ENCODE assay signal across 22 cellular contexts in the genomic region with DNA sequence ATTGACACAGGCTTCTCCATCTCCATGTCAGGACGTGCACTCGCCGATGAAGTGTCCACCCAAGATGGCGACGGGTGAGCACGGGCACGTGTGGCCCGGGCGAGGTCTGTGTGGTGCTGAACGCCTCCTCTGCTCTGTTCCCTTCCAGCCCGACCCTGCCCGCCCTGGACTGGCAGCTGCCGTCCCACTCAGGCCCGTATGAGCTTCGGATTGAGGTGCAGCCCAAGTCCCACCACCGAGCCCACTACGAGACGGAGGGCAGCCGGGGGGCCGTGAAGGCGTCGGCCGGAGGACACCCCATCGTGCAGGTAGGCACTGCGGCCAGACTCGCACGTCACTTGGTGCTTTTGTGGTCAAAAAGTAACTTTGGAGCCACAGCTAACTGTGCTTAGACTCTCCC. TPM values are rescaled to one million over a fixed set of nuclear protein-coding genes. Genes with fewer than 3 reads are reported as not detected.
A peak's percentile ranks its signal among the peaks of the same experiment; 100 is the strongest.
DNase-seq lines count a peak whose midpoint lies in the region; ATAC-seq and TF ChIP-seq lines count a peak whose summit lies in the region.
"Had no signal": no experiment of that assay in that cellular context is flagged by ENCODE, and none has a peak within 500 bp of the region (broad histone marks: within the 10 kb centered on the region; RNA-seq: fewer than 3 reads in every experiment).

No MANE protein-coding gene starts in this region.

- H3K9ac ChIP-seq in BLaER1 treated with 17β-estradiol and CSF1 and Interleukin-3, amounts not matched to agents 10 nM and 100 nM: peak overlapping the region in 3 of 11 experiments; percentile 19 to 54 (median 42); a peak in 4 of 22 replicates
- no peak overlapping the region for H3K9ac ChIP-seq in neural progenitor cell

- H3K9me3 ChIP-seq in BLaER1 treated with 17β-estradiol and CSF1 and Interleukin-3, amounts not matched to agents 10 nM and 100 nM (replicated peaks in 1 of 11): no peaks in the 10 kb centered on the region
- H3K9me3 ChIP-seq in neural progenitor cell (ENCODE audit: low read depth): no peaks in the 10 kb centered on the region
- H3K9me3 ChIP-seq: BE2C had no signal

- H3K36me3 ChIP-seq in BLaER1 treated with 17β-estradiol and CSF1 and Interleukin-3, amounts not matched to agents 10 nM and 100 nM: peaks cover 0 to 32% (median 4%) of the 10 kb centered on the region in 11 experiments; a peak in 9 of 22 replicates
- H3K36me3 ChIP-seq in neural progenitor cell: no peaks in the 10 kb centered on the region
- H3K36me3 ChIP-seq: BE2C had no signal

- TF ChIP-seq CTCF in neural progenitor cell (IDR thresholded peaks at IDR 0.05): no peak

- H4K20me1 ChIP-seq in BLaER1 treated with 17β-estradiol and CSF1 and Interleukin-3, amounts not matched to agents 10 nM and 100 nM: peaks cover 84 to 100% (median 98%) of the 10 kb centered on the region in 11 experiments
- H4K20me1 ChIP-seq in neural progenitor cell (ENCODE audit: low read depth): no peaks in the 10 kb centered on the region

- H3K27me3 ChIP-seq in BLaER1 treated with 17β-estradiol and CSF1 and Interleukin-3, amounts not matched to agents 10 nM and 100 nM: peaks cover 0 to 59% (median 22%) of the 10 kb centered on the region in 11 experiments; a peak in 17 of 22 replicates
- H3K27me3 ChIP-seq in neural progenitor cell: no peaks in the 10 kb centered on the region
- H3K27me3 ChIP-seq: BE2C had no signal

- H3K27me3 Mint-ChIP-seq in neural progenitor cell (ENCODE audit: insufficient read depth, low read depth): peaks cover 5% of the 10 kb centered on the region
- no peaks in the 10 kb centered on the region for H3K27me3 Mint-ChIP-seq in activated T-helper 2 cell treated with anti-CD3 and anti-CD28 coated beads, Interferon-gamma antibody, Interleukin-2, Interleukin-4, amounts not matched to agents 10 μg/mL and 5 μg/mL and 100 μg/mL, durations not matched to agents 14 hours and 24 hours and 36 hours (ENCODE audit: low read depth)
- H3K27me3 Mint-ChIP-seq: CD4-positive, alpha-beta memory T cell; CD4-positive, CD25-positive, alpha-beta regulatory T cell; CD8-positive, alpha-beta memory T cell had no signal

- H3F3A ChIP-seq in neural progenitor cell (ENCODE audit: low read depth): no peaks in the 10 kb centered on the region

- no peak overlapping the region for H3K4me3 Mint-ChIP-seq in neural progenitor cell
- no peak overlapping the region for H3K4me3 Mint-ChIP-seq in activated T-helper 2 cell treated with anti-CD3 and anti-CD28 coated beads, Interferon-gamma antibody, Interleukin-2, Interleukin-4, amounts not matched to agents 10 μg/mL and 5 μg/mL and 100 μg/mL, durations not matched to agents 14 hours and 24 hours and 36 hours (ENCODE audit: low read depth)
- H3K4me3 Mint-ChIP-seq: CD14-positive monocyte; CD4-positive, alpha-beta memory T cell; CD8-positive, alpha-beta memory T cell had no signal

- H3K4me2 ChIP-seq in BLaER1 treated with 17β-estradiol and CSF1 and Interleukin-3, amounts not matched to agents 10 nM and 100 nM: peak overlapping the region in 9 of 11 experiments; percentile 81 to 100 (median 97); a peak in 17 of 22 replicates
- H3K4me2 ChIP-seq in neural progenitor cell: no peak overlapping the region

- peak overlapping the region; percentile 22 for H3K27ac Mint-ChIP-seq in neural progenitor cell
- no peak overlapping the region for H3K27ac Mint-ChIP-seq in activated T-helper 2 cell treated with anti-CD3 and anti-CD28 coated beads, Interferon-gamma antibody, Interleukin-2, Interleukin-4, amounts not matched to agents 10 μg/mL and 5 μg/mL and 100 μg/mL, durations not matched to agents 14 hours and 24 hours and 36 hours
- H3K27ac Mint-ChIP-seq: CD4-positive, CD25-positive, alpha-beta regulatory T cell had no signal

- peaks cover 37 to 99% (median 87%) of the 10 kb centered on the region in 10 experiments for H3K4me1 ChIP-seq in BLaER1 treated with 17β-estradiol and CSF1 and Interleukin-3, amounts not matched to agents 10 nM and 100 nM
- H3K4me1 ChIP-seq in neural progenitor cell: no peaks in the 10 kb centered on the region
- H3K4me1 ChIP-seq: BE2C had no signal

- H2AFZ ChIP-seq in neural progenitor cell (replicated peaks): no peak overlapping the region

- DNase-seq in neural progenitor cell (ENCODE audit: low spot score) (no peak), amygdala (lab: John Stamatoyannopoulos, UW) (no peak)
- no peak for DNase-seq in activated T-helper 2 cell treated with anti-CD3 and anti-CD28 coated beads, Interferon-gamma antibody, Interleukin-2, Interleukin-4, amounts not matched to agents 10 μg/mL and 5 μg/mL and 100 μg/mL, durations not matched to agents 14 hours and 24 hours and 36 hours (ENCODE audit: low spot score)
- DNase-seq: 8988T; ACHN; BE2C; C1 segment of cervical spinal cord; CD4-positive, alpha-beta memory T cell; CD4-positive, CD25-positive, alpha-beta regulatory T cell; CD8-positive, alpha-beta memory T cell; COR-L47; DMS 273 treated with DMSO at 0.1 percent for 48 hours; DMS153; DMS53; DMS79; DND-41; EL; GDM1 had no signal

- no peaks in the 10 kb centered on the region for H3K79me2 ChIP-seq in neural progenitor cell (ENCODE audit: low read depth)

- no peak for ATAC-seq in GM18517 (IDR thresholded peaks at IDR 0.05; ENCODE audit: unreplicated experiment)
- ATAC-seq: GM12878 had no signal

- intact Hi-C loops in activated T-helper 2 cell treated with anti-CD3 and anti-CD28 coated beads, Interferon-gamma antibody, Interleukin-2, Interleukin-4, amounts not matched to agents 10 μg/mL and 5 μg/mL and 100 μg/mL, durations not matched to agents 14 hours and 24 hours and 36 hours (cut with micrococcal nuclease): no loop called here

- peak overlapping the region in 1 of 11 experiments; percentile 41; a peak in 2 of 22 replicates for H3K27ac ChIP-seq in BLaER1 treated with 17β-estradiol and CSF1 and Interleukin-3, amounts not matched to agents 10 nM and 100 nM
- H3K27ac ChIP-seq in neural progenitor cell: no peak overlapping the region

- H3K4me3 ChIP-seq in BLaER1 treated with 17β-estradiol and CSF1 and Interleukin-3, amounts not matched to agents 10 nM and 100 nM: no peak overlapping the region
- no peak overlapping the region for H3K4me3 ChIP-seq in neural progenitor cell
- H3K4me3 ChIP-seq: GM12878 had no signal

- no peaks in the 10 kb centered on the region for H3K9me3 Mint-ChIP-seq in neural progenitor cell
- H3K9me3 Mint-ChIP-seq in activated T-helper 2 cell treated with anti-CD3 and anti-CD28 coated beads, Interferon-gamma antibody, Interleukin-2, Interleukin-4, amounts not matched to agents 10 μg/mL and 5 μg/mL and 100 μg/mL, durations not matched to agents 14 hours and 24 hours and 36 hours: no peaks in the 10 kb centered on the region
- H3K9me3 Mint-ChIP-seq: CD14-positive monocyte; CD4-positive, alpha-beta memory T cell; CD4-positive, CD25-positive, alpha-beta regulatory T cell; CD8-positive, alpha-beta memory T cell had no signal

- peaks cover 2% of the 10 kb centered on the region for H3K36me3 Mint-ChIP-seq in neural progenitor cell
- peaks cover 40% of the 10 kb centered on the region for H3K36me3 Mint-ChIP-seq in activated T-helper 2 cell treated with anti-CD3 and anti-CD28 coated beads, Interferon-gamma antibody, Interleukin-2, Interleukin-4, amounts not matched to agents 10 μg/mL and 5 μg/mL and 100 μg/mL, durations not matched to agents 14 hours and 24 hours and 36 hours (ENCODE audit: low read depth)

- peaks cover 8% of the 10 kb centered on the region for H3K4me1 Mint-ChIP-seq in neural progenitor cell
- H3K4me1 Mint-ChIP-seq in activated T-helper 2 cell treated with anti-CD3 and anti-CD28 coated beads, Interferon-gamma antibody, Interleukin-2, Interleukin-4, amounts not matched to agents 10 μg/mL and 5 μg/mL and 100 μg/mL, durations not matched to agents 14 hours and 24 hours and 36 hours (ENCODE audit: low read depth): peaks cover 2% of the 10 kb centered on the region

RNA-seq across cellular contexts. Expression of gene NFATC1, which starts 37.7 kb away (rescaled TPM):
- total RNA-seq in neural progenitor cell (ENCODE audit: low replicate concordance): 2.2 and 2.3 TPM in 2 replicates
- 95.0 and 99.9 TPM in 2 replicates for total RNA-seq in activated T-helper 2 cell treated with anti-CD3 and anti-CD28 coated beads, Interferon-gamma antibody, Interleukin-2, Interleukin-4, amounts not matched to agents 10 μg/mL and 5 μg/mL and 100 μg/mL, durations not matched to agents 14 hours and 24 hours and 36 hours

Comparison
In these comparisons a context has a peak if more than half of its experiments do, and no peak if none do; other contexts are left out.
1. RNA of gene NFATC1, which starts 37.7 kb away (total RNA-seq): 95.0 to 99.9 TPM in activated T-helper 2 cell treated with anti-CD3 and anti-CD28 coated beads, Interferon-gamma antibody, Interleukin-2, Interleukin-4, amounts not matched to agents 10 μg/mL and 5 μg/mL and 100 μg/mL, durations not matched to agents 14 hours and 24 hours and 36 hours; 2.2 to 2.3 TPM in neural progenitor cell; every median in the first group is over 10 times any median in the second.